In genomic region chr22:32410459-32410858, GRCh38 we compare ENCODE assay signal across 10 cellular contexts. TPM values are rescaled to one million over a fixed set of nuclear protein-coding genes. Genes with fewer than 3 reads are reported as not detected.
DNase-seq lines count a peak whose midpoint lies in the region; ATAC-seq, FAIRE-seq and TF ChIP-seq lines count a peak whose summit lies in the region.
"Had no signal": no experiment of that assay in that cellular context is flagged by ENCODE, and none has a peak within 500 bp of the region (broad histone marks: within the 10 kb centered on the region; RNA-seq: fewer than 3 reads in every experiment).

No MANE protein-coding gene starts in this region.

- peaks cover 0 to 35% (median 1%) of the 10 kb centered on the region in 4 donors for H3K4me1 ChIP-seq in Peyer's patch

- H3K27ac Mint-ChIP-seq in progenitor cell of endocrine pancreas, result no peak overlapping the region

- peak overlapping the region in 3 of 4 donors; percentile 79 to 91 (median 85) for H3K4me3 ChIP-seq in Peyer's patch

- peaks cover 4% of the 10 kb centered on the region for H3K27me3 Mint-ChIP-seq in progenitor cell of endocrine pancreas

- peak; percentile 30 for ATAC-seq in esophagus mucosa
- ATAC-seq in HG02759 (IDR thresholded peaks at IDR 0.05; ENCODE audit: unreplicated experiment), result no peak

- H3K4me1 Mint-ChIP-seq in progenitor cell of endocrine pancreas (ENCODE audit: low read depth), result peaks cover 22% of the 10 kb centered on the region

- H3K36me3 Mint-ChIP-seq in progenitor cell of endocrine pancreas (ENCODE audit: insufficient read depth), result peaks cover 11% of the 10 kb centered on the region

- TF ChIP-seq CTCF in Peyer's patch (IDR thresholded peaks at IDR 0.05), result no peak
- TF ChIP-seq CTCF in progenitor cell of endocrine pancreas (IDR thresholded peaks at IDR 0.05; ENCODE audit: unreplicated experiment), result no peak

- peaks cover 0 to 28% (median under 1%) of the 10 kb centered on the region in 3 donors for H3K36me3 ChIP-seq in Peyer's patch

- DNase-seq in GM12891 (ENCODE audit: insufficient read length, low spot score) (no peak), Peyer's patch (no peak), progenitor cell of endocrine pancreas (ENCODE audit: low spot score, unreplicated experiment) (no peak), NCI-H128 (lab: John Stamatoyannopoulos, UW; ENCODE audit: unreplicated experiment) (no peak), hypothalamus (lab: John Stamatoyannopoulos, UW) (no peak), amygdala (lab: John Stamatoyannopoulos, UW) (no peak)

- no peaks in the 10 kb centered on the region for H3K9me3 Mint-ChIP-seq in progenitor cell of endocrine pancreas (ENCODE audit: low read depth)

- no peak for TF ChIP-seq POLR2A in GM12891 (IDR thresholded peaks at IDR 0.05; ENCODE audit: low read depth, low read length)
- no peak for TF ChIP-seq POLR2A in Peyer's patch (IDR thresholded peaks at IDR 0.05)

- peak; percentile 33 for FAIRE-seq in GM12891 (lab: Jason Lieb, UNC)

- peak overlapping the region in 3 of 4 donors; percentile 77 to 89 (median 86) for H3K27ac ChIP-seq in Peyer's patch

- H3K9me3 ChIP-seq in Peyer's patch, result no peaks in the 10 kb centered on the region
- H3K9me3 ChIP-seq: SJSA1 had no signal

- H3K27me3 ChIP-seq in Peyer's patch, result no peaks in the 10 kb centered on the region
- H3K27me3 ChIP-seq: SJSA1 had no signal

- peak overlapping the region; percentile 97 for H3K4me3 Mint-ChIP-seq in progenitor cell of endocrine pancreas (ENCODE audit: low read depth)

TF ChIP-seq in GM12891, 5 proteins besides CTCF, POLR2A, EP300 and RAD21:
- TF ChIP-seq PAX5 (IDR thresholded peaks at IDR 0.05; ENCODE audit: insufficient read depth, low read length, severe bottlenecking) (no peak), POU2F2 (IDR thresholded peaks at IDR 0.05; ENCODE audit: low read depth, low read length) (no peak), SPI1 (IDR thresholded peaks at IDR 0.05; ENCODE audit: low read depth, low read length) (no peak), POLR2AphosphoS5 (IDR thresholded peaks at IDR 0.05; ENCODE audit: low read depth, low read length) (no peak)

RNA-seq across cellular contexts. Expression of gene RTCB, which starts 1.6 kb away (rescaled TPM):
- polyA plus RNA-seq in GM12891 (2012; ENCODE audit: low read depth, missing spikeins), result 84.4 TPM
- total RNA-seq in Peyer's patch, result 100 to 1,000 TPM in 3 of 4 donors, 10 to 100 TPM in 1; 62.7 to 181 (median 126) TPM
- 50.3 TPM for total RNA-seq in esophagus mucosa
- 97.3 and 101 TPM in 2 replicates for total RNA-seq in progenitor cell of endocrine pancreas

RNA-seq across cellular contexts. Expression of gene RFPL3, which starts 52.8 kb away (rescaled TPM):
- polyA plus RNA-seq in GM12891 (2012; ENCODE audit: low read depth, missing spikeins), result not detected
- total RNA-seq in Peyer's patch, result not detected
- not detected for total RNA-seq in esophagus mucosa
- not detected in 2 replicates for total RNA-seq in progenitor cell of endocrine pancreas
- total RNA-seq: dermis microvascular lymphatic vessel endothelial cell, SJSA1 had no signal

RNA-seq across cellular contexts. Expression of gene BPIFC, which starts 53.8 kb away (rescaled TPM):
- polyA plus RNA-seq in GM12891 (2012; ENCODE audit: low read depth, missing spikeins), result not detected
- total RNA-seq in Peyer's patch, result not detected
- total RNA-seq in esophagus mucosa, result not detected
- not detected in 2 replicates for total RNA-seq in progenitor cell of endocrine pancreas
- total RNA-seq: dermis microvascular lymphatic vessel endothelial cell, SJSA1 had no signal
